Comparison of ENCODE assay signal across 1 cellular context in genomic region chr10:87836098-87836497, GRCh38.
TF ChIP-seq lines count a peak whose summit lies in the region.

No MANE protein-coding gene starts in this region.

TF ChIP-seq in A549, 52 proteins besides CTCF, POLR2A, EP300 and RAD21 (continued from another document):
- TF ChIP-seq, protein P1, sequence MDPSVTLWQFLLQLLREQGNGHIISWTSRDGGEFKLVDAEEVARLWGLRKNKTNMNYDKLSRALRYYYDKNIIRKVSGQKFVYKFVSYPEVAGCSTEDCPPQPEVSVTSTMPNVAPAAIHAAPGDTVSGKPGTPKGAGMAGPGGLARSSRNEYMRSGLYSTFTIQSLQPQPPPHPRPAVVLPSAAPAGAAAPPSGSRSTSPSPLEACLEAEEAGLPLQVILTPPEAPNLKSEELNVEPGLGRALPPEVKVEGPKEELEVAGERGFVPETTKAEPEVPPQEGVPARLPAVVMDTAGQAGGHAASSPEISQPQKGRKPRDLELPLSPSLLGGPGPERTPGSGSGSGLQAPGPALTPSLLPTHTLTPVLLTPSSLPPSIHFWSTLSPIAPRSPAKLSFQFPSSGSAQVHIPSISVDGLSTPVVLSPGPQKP (IDR thresholded peaks at IDR 0.05; ENCODE audit: low read depth, low read length) = no peak
- TF ChIP-seq GATA3 (IDR thresholded peaks at IDR 0.05; ENCODE audit: borderline replicate concordance) = no peak
TF ChIP-seq in A549: peak in this region for 0.
